20 cellular contexts compared by ENCODE assay signal in genomic region chr11:70885281-70885680, GRCh38.
DNase-seq lines count a peak whose midpoint lies in the region; ATAC-seq, FAIRE-seq and TF ChIP-seq lines count a peak whose summit lies in the region.
"Had no signal": no experiment of that assay in that cellular context is flagged by ENCODE, and none has a peak within 500 bp of the region (broad histone marks: within the 10 kb centered on the region; RNA-seq: fewer than 3 reads in every experiment).

No MANE protein-coding gene starts in this region.

- H3K27me3 ChIP-seq in H9 (ENCODE audit: insufficient read depth, low read length) (no peaks in the 10 kb centered on the region), mesenchymal stem cell (ENCODE audit: control insufficient read depth in 1 of 2, insufficient read depth in 1 of 2, low read length in 2 of 2) (peaks cover 0 to 15% of the 10 kb centered on the region in 2 experiments), neuronal stem cell (ENCODE audit: control insufficient read depth in 3 of 3, insufficient read depth in 3 of 3, low read depth in 1 of 3, low read length in 3 of 3) (no peaks in the 10 kb centered on the region), HepG2 (ENCODE audit: control insufficient read depth in 1 of 2, insufficient read depth in 2 of 2, low read length in 2 of 2) (no peaks in the 10 kb centered on the region)

- no peaks in the 10 kb centered on the region for H3K23me2 ChIP-seq in H9 (ENCODE audit: insufficient read length, low read depth, low read length, poor library complexity, severe bottlenecking)

- TF ChIP-seq CTCF in H9 (conservative IDR thresholded peaks at IDR 0.05) (no peak), brain (conservative IDR thresholded peaks at IDR 0.05) (no peak), HepG2 (CRISPR knock-in tag; IDR thresholded peaks at IDR 0.05) (no peak)

- in situ Hi-C loops in HepG2 (cut with HindIII; ENCODE audit: extremely low pct_ligation_motif_present, low pct_unique_long_range_greater_than_20kb), result no loop called here

- TF ChIP-seq EP300 in HepG2 (IDR thresholded peaks at IDR 0.05; ENCODE audit: low read depth in 2 of 2, low read length in 2 of 2) (no peak), HepG2 (CRISPR knock-in tag; IDR thresholded peaks at IDR 0.05; ENCODE audit: borderline replicate concordance) (no peak)

- peak overlapping the region; percentile 62 for H4K91ac ChIP-seq in H9 (ENCODE audit: insufficient read length, low read depth, low read length)
- H4K91ac ChIP-seq in mesenchymal stem cell (ENCODE audit: low read length), result no peak overlapping the region
- peak overlapping the region; percentile 56 for H4K91ac ChIP-seq in neuronal stem cell (ENCODE audit: low read depth, low read length, poor library complexity)

- H2BK120ac ChIP-seq in H9 (ENCODE audit: low read depth, low read length, poor library complexity, severe bottlenecking), result no peak overlapping the region
- H2BK120ac ChIP-seq in mesenchymal stem cell (ENCODE audit: low read depth, low read length), result no peak overlapping the region
- peak overlapping the region; percentile 37 for H2BK120ac ChIP-seq in neuronal stem cell (ENCODE audit: low read depth, low read length)

- H3K27ac ChIP-seq in H9 (ENCODE audit: insufficient read length, low read depth, low read length), result no peak overlapping the region
- H3K27ac ChIP-seq in mesenchymal stem cell (ENCODE audit: low read length, poor library complexity, severe bottlenecking), result no peak overlapping the region
- H3K27ac ChIP-seq in neuronal stem cell (replicated peaks; ENCODE audit: low read length), result no peak overlapping the region
- H3K27ac ChIP-seq in HepG2 (ENCODE audit: extremely low read length, insufficient read depth, low read length), result no peak overlapping the region
- H3K27ac ChIP-seq: 22Rv1, A549, C4-2B, HL-60 had no signal

- H3K4me3 Mint-ChIP-seq in H9 (no peak overlapping the region), brain (peak overlapping the region in 1 of 5 experiments; percentile 26)
- H3K4me3 Mint-ChIP-seq in stimulated activated naive CD8-positive, alpha-beta T cell treated with anti-CD3 and anti-CD28 coated beads, Interleukin-15, amount 100 ng/mL, for 72 hours, result no peak overlapping the region
- H3K4me3 Mint-ChIP-seq: CD4-positive, alpha-beta T cell had no signal

- H3K4me1 ChIP-seq in H9 (ENCODE audit: insufficient read depth, low read length) (no peaks in the 10 kb centered on the region), mesenchymal stem cell (ENCODE audit: control insufficient read depth, insufficient read depth, low read depth, low read length) (no peaks in the 10 kb centered on the region), neuronal stem cell (ENCODE audit: control insufficient read depth in 2 of 2, insufficient read depth in 1 of 2, low read depth in 1 of 2, low read length in 2 of 2) (peaks cover 26 to 29% of the 10 kb centered on the region in 2 donors), HepG2 (ENCODE audit: insufficient read depth, low read length) (peaks cover 14% of the 10 kb centered on the region)
- H3K4me1 ChIP-seq: A549, Caco-2, HAP-1 had no signal

- peak overlapping the region; percentile 7 for H3K18ac ChIP-seq in H9 (ENCODE audit: insufficient read length, low read depth, low read length)
- no peak overlapping the region for H3K18ac ChIP-seq in mesenchymal stem cell (ENCODE audit: low read depth in 1 of 2, low read length in 2 of 2)
- H3K18ac ChIP-seq in neuronal stem cell (ENCODE audit: low read length), result peak overlapping the region; percentile 49

- TF ChIP-seq POLR2A in HepG2 (IDR thresholded peaks at IDR 0.05; ENCODE audit: insufficient read depth in 1 of 2, low read depth in 2 of 2, low read length in 2 of 2), result no peak

- no peak overlapping the region for H2BK20ac ChIP-seq in H9 (ENCODE audit: low read depth, low read length, poor library complexity, severe bottlenecking)

- H3K27me3 Mint-ChIP-seq in H9 (ENCODE audit: low read depth) (peaks cover 2% of the 10 kb centered on the region), brain (peaks cover 3% of the 10 kb centered on the region)
- peaks cover 9% of the 10 kb centered on the region for H3K27me3 Mint-ChIP-seq in stimulated activated naive CD8-positive, alpha-beta T cell treated with anti-CD3 and anti-CD28 coated beads, Interleukin-15, amount 100 ng/mL, for 72 hours

- H3K36me3 Mint-ChIP-seq in H9 (ENCODE audit: insufficient read depth in 1 of 3, low read depth in 3 of 3) (peaks cover 12 to 22% (median 15%) of the 10 kb centered on the region in 3 experiments; a peak in 6 of 7 replicates), brain (no peaks in the 10 kb centered on the region)

- H4K5ac ChIP-seq in H9 (ENCODE audit: insufficient read length, low read depth, low read length), result no peak overlapping the region

- H2BK12ac ChIP-seq in H9 (ENCODE audit: insufficient read length, low read depth, low read length) (no peak overlapping the region), mesenchymal stem cell (ENCODE audit: low read length in 2 of 2) (no peak overlapping the region), neuronal stem cell (ENCODE audit: low read length) (peak overlapping the region; percentile 91)

- H3T11ph ChIP-seq in H9 (ENCODE audit: low read length), result no peak overlapping the region

- H3K36me3 ChIP-seq in mesenchymal stem cell (ENCODE audit: control insufficient read depth in 1 of 2, insufficient read depth in 2 of 2, low read depth in 1 of 2, low read length in 2 of 2) (peaks cover 0 to 3% of the 10 kb centered on the region in 2 experiments), neuronal stem cell (replicated peaks in 1 of 2; ENCODE audit: control insufficient read depth in 2 of 2, insufficient read depth in 2 of 2, low read length in 2 of 2) (no peaks in the 10 kb centered on the region), HepG2 (replicated peaks in 1 of 2; ENCODE audit: control insufficient read depth in 1 of 2, insufficient read depth in 2 of 2, low read length in 2 of 2) (peaks cover 14 to 31% of the 10 kb centered on the region in 2 experiments)
- H3K36me3 ChIP-seq: HAP-1 had no signal

- H3K14ac ChIP-seq in H9 (ENCODE audit: insufficient read depth, low read length), result no peak overlapping the region; the same call in 1 of the 2 replicates
- H3K14ac ChIP-seq in mesenchymal stem cell (ENCODE audit: low read length in 2 of 2), result no peak overlapping the region
- no peak overlapping the region for H3K14ac ChIP-seq in neuronal stem cell (ENCODE audit: low read length)

- H3K9me3 Mint-ChIP-seq in H9, result peaks cover 5 to 6% of the 10 kb centered on the region in 2 experiments; a peak in 3 of 5 replicates
- H3K9me3 Mint-ChIP-seq in brain, result peaks cover 0 to 9% (median 7%) of the 10 kb centered on the region in 5 experiments
- peaks cover 0 to 15% of the 10 kb centered on the region in 2 donors for H3K9me3 Mint-ChIP-seq in stimulated activated naive CD8-positive, alpha-beta T cell treated with anti-CD3 and anti-CD28 coated beads, Interleukin-15, amount 100 ng/mL, for 72 hours
- H3K9me3 Mint-ChIP-seq: CD4-positive, alpha-beta T cell had no signal

- no peaks in the 10 kb centered on the region for H3K79me1 ChIP-seq in H9 (ENCODE audit: insufficient read depth, low read depth, low read length, poor library complexity, severe bottlenecking)
- H3K79me1 ChIP-seq in mesenchymal stem cell (replicated peaks; ENCODE audit: low read length, poor library complexity, severe bottlenecking), result no peaks in the 10 kb centered on the region
- peaks cover 2% of the 10 kb centered on the region for H3K79me1 ChIP-seq in neuronal stem cell (ENCODE audit: low read depth, low read length)

- H2BK15ac ChIP-seq in H9 (ENCODE audit: low read depth, low read length) (no peak overlapping the region), mesenchymal stem cell (ENCODE audit: low read depth, poor library complexity, severe bottlenecking) (no peak overlapping the region), neuronal stem cell (ENCODE audit: low read length) (peak overlapping the region; percentile 96)

- no peaks in the 10 kb centered on the region for H4K20me1 ChIP-seq in H9 (ENCODE audit: control insufficient read depth, insufficient read depth, insufficient read length)
- H4K20me1 ChIP-seq in HepG2 (ENCODE audit: insufficient read depth, low read length), result peaks cover 10% of the 10 kb centered on the region; the same call in 1 of the 2 replicates

- H3K79me2 ChIP-seq in H9 (ENCODE audit: insufficient read depth, low read length) (no peaks in the 10 kb centered on the region), HepG2 (ENCODE audit: insufficient read depth, low read length) (no peaks in the 10 kb centered on the region)

- intact Hi-C loops in HepG2 (cut with micrococcal nuclease; ENCODE audit: unreplicated experiment), result no loop called here

- no peak for FAIRE-seq in HepG2 (lab: Jason Lieb, UNC)
- FAIRE-seq: A549, D721Med, G401.6, GM12891 had no signal

- ATAC-seq in GM21390 (IDR thresholded peaks at IDR 0.05; ENCODE audit: unreplicated experiment) (no peak), HepG2 (no peak)
- no peak for ATAC-seq in stimulated activated naive CD8-positive, alpha-beta T cell treated with anti-CD3 and anti-CD28 coated beads, Interleukin-15, amount 100 ng/mL, for 72 hours
- ATAC-seq: A549 had no signal

- no TSS peak for BruUV-seq in HepG2 (replicated peaks; lab: Mats Ljungman, UMichigan)

- H4K8ac ChIP-seq in H9 (replicated peaks; ENCODE audit: insufficient read length, low read depth, low read length), result no peak overlapping the region
- peak overlapping the region; percentile 12 for H4K8ac ChIP-seq in mesenchymal stem cell (ENCODE audit: low read length)
- no peak overlapping the region for H4K8ac ChIP-seq in neuronal stem cell (ENCODE audit: low read depth, low read length)

- DNase-seq in H9 (no peak), mesenchymal stem cell (no peak), neuronal stem cell (ENCODE audit: low spot score) (no peak), HepG2 (ENCODE audit: low spot score) (no peak)
- no peak for DNase-seq in activated CD8-positive, alpha-beta memory T cell treated with anti-CD3 and anti-CD28 coated beads, Interleukin-2, amount 50 U/mL, for 48 hours
- DNase-seq in stimulated activated naive CD8-positive, alpha-beta T cell treated with anti-CD3 and anti-CD28 coated beads, Interleukin-15, amount 100 ng/mL, for 72 hours, result no peak
- DNase-seq: AML-193; Caco-2; CD4-positive, alpha-beta T cell; GOT3 had no signal

- H3K4me1 Mint-ChIP-seq in H9, result peaks cover 20 to 31% of the 10 kb centered on the region in 2 experiments
- H3K4me1 Mint-ChIP-seq in brain, result peaks cover 47% of the 10 kb centered on the region
- H3K4me1 Mint-ChIP-seq in stimulated activated naive CD8-positive, alpha-beta T cell treated with anti-CD3 and anti-CD28 coated beads, Interleukin-15, amount 100 ng/mL, for 72 hours, result no peaks in the 10 kb centered on the region

- TF ChIP-seq RAD21 in HepG2 (CRISPR knock-in tag; IDR thresholded peaks at IDR 0.05), result no peak

- POLR2A ChIA-PET in HepG2 (lab: Yijun Ruan, JAX), result no interaction called here

- no peak overlapping the region for H3K9ac ChIP-seq in H9 (ENCODE audit: extremely low read depth, insufficient read length, low read length)
- H3K9ac ChIP-seq in mesenchymal stem cell (ENCODE audit: low read length), result no peak overlapping the region
- H3K9ac ChIP-seq in neuronal stem cell (ENCODE audit: low read depth, low read length, poor library complexity), result no peak overlapping the region
- H3K9ac ChIP-seq in HepG2 (ENCODE audit: insufficient read depth, low read depth, low read length), result no peak overlapping the region

- H2AFZ ChIP-seq in H9 (ENCODE audit: low read length) (no peak overlapping the region), mesenchymal stem cell (ENCODE audit: low read depth, low read length) (no peak overlapping the region), neuronal stem cell (ENCODE audit: low read length) (no peak overlapping the region), HepG2 (ENCODE audit: low read length) (no peak overlapping the region)

- no peak overlapping the region for H3K56ac ChIP-seq in H9 (ENCODE audit: insufficient read length, low read depth, low read length)

- no peak overlapping the region for H3K4ac ChIP-seq in H9 (ENCODE audit: low read depth, low read length)
- no peak overlapping the region for H3K4ac ChIP-seq in mesenchymal stem cell (ENCODE audit: low read depth in 1 of 2, low read length in 2 of 2)
- peak overlapping the region; percentile 66 for H3K4ac ChIP-seq in neuronal stem cell (ENCODE audit: low read length)

- WGBS in H9 (ENCODE audit: extremely low coverage, insufficient read length, low lambda C conversion rate), result no CpG with 5 or more reads among the region's 13 CpGs
- WGBS in mesenchymal stem cell, result 83% methylated on average over 13 of the region's 13 CpGs
- no CpG with 5 or more reads among the region's 13 CpGs for WGBS in neuronal stem cell (ENCODE audit: extremely low coverage in 2 of 2, insufficient read length in 2 of 2, insufficient replicate concordance in 1 of 2), 2 donors
- 88% methylated on average over 11 of the region's 13 CpGs for whole genome bisulfite sequencing in HepG2 (ENCODE audit: low lambda C conversion rate)

- H3K23ac ChIP-seq in H9 (ENCODE audit: insufficient read length, low read depth, low read length) (no peak overlapping the region), mesenchymal stem cell (ENCODE audit: low read length in 2 of 2) (no peak overlapping the region), neuronal stem cell (ENCODE audit: low read depth, low read length, poor library complexity) (no peak overlapping the region)

- H3K4me3 ChIP-seq in mesenchymal stem cell (ENCODE audit: insufficient read depth in 1 of 2, low read depth in 1 of 2, low read length in 2 of 2), result no peak overlapping the region
- no peak overlapping the region for H3K4me3 ChIP-seq in neuronal stem cell (ENCODE audit: low read length in 2 of 2)
- no peak overlapping the region for H3K4me3 ChIP-seq in HepG2 (replicated peaks in 1 of 3; ENCODE audit: insufficient read depth in 1 of 3, low read depth in 2 of 3, low read length in 3 of 3)
- H3K4me3 ChIP-seq: A549, HAP-1 had no signal

- no peak overlapping the region for H2BK5ac ChIP-seq in H9 (ENCODE audit: insufficient read length, low read length)
- no peak overlapping the region for H2BK5ac ChIP-seq in mesenchymal stem cell (ENCODE audit: low read depth, low read length, poor library complexity, severe bottlenecking)
- no peak overlapping the region for H2BK5ac ChIP-seq in neuronal stem cell (ENCODE audit: low read length)

- peak overlapping the region in 1 of 3 experiments; percentile 12; a peak in 1 of 7 replicates for H3K27ac Mint-ChIP-seq in H9
- peak overlapping the region in 4 of 5 experiments; percentile 16 to 97 (median 86) for H3K27ac Mint-ChIP-seq in brain
- no peak overlapping the region for H3K27ac Mint-ChIP-seq in stimulated activated naive CD8-positive, alpha-beta T cell treated with anti-CD3 and anti-CD28 coated beads, Interleukin-15, amount 100 ng/mL, for 72 hours
- H3K27ac Mint-ChIP-seq: CD4-positive, alpha-beta T cell had no signal

- CTCF ChIA-PET in HepG2 (lab: Yijun Ruan, JAX; ENCODE audit: low intra/inter-chr PET ratio, low total read pairs), result no interaction called here

- H3K9me3 ChIP-seq in H9 (ENCODE audit: control insufficient read depth, low read depth, low read length) (no peaks in the 10 kb centered on the region), mesenchymal stem cell (ENCODE audit: control insufficient read depth, low read length) (peaks cover 7% of the 10 kb centered on the region), neuronal stem cell (replicated peaks in 1 of 2; ENCODE audit: control insufficient read depth in 2 of 2, insufficient read depth in 1 of 2, low read depth in 1 of 2, low read length in 2 of 2) (peaks cover 3 to 15% of the 10 kb centered on the region in 2 donors), HepG2 (ENCODE audit: low read length) (no peaks in the 10 kb centered on the region)
- H3K9me3 ChIP-seq: A549, Caco-2, HAP-1 had no signal

- H3K4me2 ChIP-seq in H9 (ENCODE audit: insufficient read depth, insufficient read length, low read length), result no peak overlapping the region
- H3K4me2 ChIP-seq in mesenchymal stem cell (ENCODE audit: low read length, poor library complexity, severe bottlenecking), result no peak overlapping the region
- H3K4me2 ChIP-seq in neuronal stem cell (ENCODE audit: insufficient read depth, low read length, poor library complexity, severe bottlenecking), result no peak overlapping the region
- no peak overlapping the region for H3K4me2 ChIP-seq in HepG2 (ENCODE audit: low read depth, low read length)
- H3K4me2 ChIP-seq: A549 had no signal

- H2AK5ac ChIP-seq in H9 (ENCODE audit: insufficient read length, low read length) (no peak overlapping the region), mesenchymal stem cell (ENCODE audit: low read length, severe bottlenecking) (no peak overlapping the region), neuronal stem cell (ENCODE audit: low read depth, low read length) (peak overlapping the region; percentile 88)

Comparison
In these comparisons a context has a peak if more than half of its experiments do, and no peak if none do; other contexts are left out.
1. H3K18ac ChIP-seq: peak in H9 (single experiment) and neuronal stem cell (single experiment); none in mesenchymal stem cell (0 of 2).
2. H3K27ac Mint-ChIP-seq: peak in brain (4 of 5); none in stimulated activated naive CD8-positive, alpha-beta T cell treated with anti-CD3 and anti-CD28 coated beads, Interleukin-15, amount 100 ng/mL, for 72 hours (0 of 2).